ENCODE assay signal across 21 cellular contexts in genomic region chr9:79255681-79256080, GRCh38.
"Had no signal": no experiment of that assay in that cellular context is flagged by ENCODE, and none has a peak within 500 bp of the region (broad histone marks: within the 10 kb centered on the region; RNA-seq: fewer than 3 reads in every experiment).

No MANE protein-coding gene starts in this region.

- H3K9me3 ChIP-seq: prostate gland, right lobe of liver, spleen, tibial artery, upper lobe of left lung, uterus had no signal

- H3K4me3 ChIP-seq: hepatocyte, prostate gland, right lobe of liver, spleen, tibial artery, upper lobe of left lung, uterus had no signal

- H3K36me3 ChIP-seq: prostate gland, right lobe of liver, spleen, tibial artery, upper lobe of left lung, uterus had no signal

- H3K9me3 Mint-ChIP-seq: effector memory CD8-positive, alpha-beta T cell; stimulated activated naive CD8-positive, alpha-beta T cell treated with anti-CD3 and anti-CD28 coated beads, Interleukin-15, Interleukin-2, amounts not matched to agents 100 ng/mL and 50 ng/mL, for 24 hours had no signal

- DNase-seq: effector memory CD8-positive, alpha-beta T cell; foreskin melanocyte; head of caudate nucleus; kidney; left colon; mesendoderm; naive B cell; right lobe of liver; spleen; stimulated activated CD4-positive, alpha-beta T cell treated with anti-CD3 and anti-CD28 coated beads, Interleukin-15, amount 100 ng/mL, for 24 hours; stimulated activated CD4-positive, alpha-beta T cell treated with anti-CD3 and anti-CD28 coated beads, Interleukin-1b, Interleukin-23, amount 100 ng/mL, for 48 hours; stimulated activated CD4-positive, alpha-beta T cell treated with anti-CD3 and anti-CD28 coated beads, Interleukin-4, amount 100 ng/mL, for 24 hours; tibial artery; upper lobe of left lung; uterus had no signal

- H3K27ac ChIP-seq: hepatocyte, parathyroid adenoma, prostate gland, right lobe of liver, spleen, tibial artery, upper lobe of left lung, uterus had no signal

- H3K27me3 ChIP-seq: hepatocyte, right lobe of liver, uterus had no signal

- H3K36me3 Mint-ChIP-seq: naive B cell; stimulated activated memory B cell treated with anti-CD40 and anti-IgM and Interleukin-4, amounts not matched to agents 10 μg/mL and 1 μg/mL and 100 μg/mL, for 72 hours had no signal

- H3K27ac Mint-ChIP-seq: effector memory CD8-positive, alpha-beta T cell; naive B cell; nephron; stimulated activated memory B cell treated with anti-CD40 and anti-IgM and Interleukin-4, amounts not matched to agents 10 μg/mL and 1 μg/mL and 100 μg/mL, for 72 hours; stimulated activated naive CD8-positive, alpha-beta T cell treated with anti-CD3 and anti-CD28 coated beads, Interleukin-15, Interleukin-2, amounts not matched to agents 100 ng/mL and 50 ng/mL, for 24 hours had no signal

- H3K4me1 ChIP-seq: parathyroid adenoma, right lobe of liver, uterus had no signal

- H3K4me1 Mint-ChIP-seq: naive B cell; stimulated activated memory B cell treated with anti-CD40 and anti-IgM and Interleukin-4, amounts not matched to agents 10 μg/mL and 1 μg/mL and 100 μg/mL, for 72 hours had no signal

- ATAC-seq: effector memory CD8-positive, alpha-beta T cell; right lobe of liver; stimulated activated memory B cell treated with anti-CD40 and anti-IgM and Interleukin-4, amounts not matched to agents 10 μg/mL and 1 μg/mL and 100 μg/mL, for 72 hours had no signal

- H3K27me3 Mint-ChIP-seq: stimulated activated memory B cell treated with anti-CD40 and anti-IgM and Interleukin-4, amounts not matched to agents 10 μg/mL and 1 μg/mL and 100 μg/mL, for 72 hours had no signal

- H3K4me3 Mint-ChIP-seq: effector memory CD8-positive, alpha-beta T cell; naive B cell; nephron; stimulated activated memory B cell treated with anti-CD40 and anti-IgM and Interleukin-4, amounts not matched to agents 10 μg/mL and 1 μg/mL and 100 μg/mL, for 72 hours; stimulated activated naive CD8-positive, alpha-beta T cell treated with anti-CD3 and anti-CD28 coated beads, Interleukin-15, Interleukin-2, amounts not matched to agents 100 ng/mL and 50 ng/mL, for 24 hours had no signal
